16 cellular contexts compared by ENCODE assay signal in the genomic region with DNA sequence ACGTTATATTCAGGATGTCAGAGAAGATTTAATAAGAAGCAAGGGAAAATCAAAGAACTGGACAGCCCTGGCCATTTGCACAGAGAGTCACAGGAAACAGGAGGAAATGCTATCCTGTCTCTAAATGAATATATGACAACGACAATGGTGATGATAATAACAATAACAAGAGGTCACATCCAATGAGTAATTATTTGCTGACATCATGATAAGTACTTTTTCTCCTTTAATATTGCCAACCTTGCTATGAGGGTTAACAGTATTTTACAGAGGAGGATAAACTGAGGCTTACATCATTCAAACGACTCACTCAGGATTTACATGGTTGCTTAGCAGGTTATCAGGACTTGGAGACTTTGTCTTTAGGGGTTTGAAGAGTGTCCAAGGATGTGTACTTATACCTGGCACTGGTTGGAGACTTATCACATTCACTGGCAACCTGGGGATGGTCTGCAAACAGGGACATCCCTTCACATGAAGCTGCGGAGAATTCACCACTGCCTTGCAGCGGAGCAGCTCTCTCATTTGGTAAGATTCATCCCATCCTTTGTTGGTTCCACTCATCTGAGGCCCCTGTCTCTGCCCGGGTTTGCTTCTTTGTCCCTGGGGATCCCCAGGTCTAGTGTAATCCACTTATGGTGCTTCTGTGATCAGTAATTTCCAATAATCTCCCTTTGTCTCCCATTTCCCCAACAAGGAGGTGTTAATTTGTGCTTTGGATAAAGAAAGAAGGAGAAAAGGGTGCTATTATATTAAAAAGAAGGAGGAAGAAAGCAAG.
A peak's percentile ranks its signal among the peaks of the same experiment; 100 is the strongest.
DNase-seq lines count a peak whose midpoint lies in the region; FAIRE-seq and TF ChIP-seq lines count a peak whose summit lies in the region.
"Had no signal": no experiment of that assay in that cellular context is flagged by ENCODE, and none has a peak within 500 bp of the region (broad histone marks: within the 10 kb centered on the region; RNA-seq: fewer than 3 reads in every experiment).

No MANE protein-coding gene starts in this region.

- H3K9me3 ChIP-seq in smooth muscle cell (replicated peaks; ENCODE audit: low read depth) (no peaks in the 10 kb centered on the region), small intestine (ENCODE audit: control insufficient read depth, low read depth) (no peaks in the 10 kb centered on the region)
- H3K9me3 ChIP-seq: BLaER1 treated with 17β-estradiol and CSF1 and Interleukin-3, amounts not matched to agents 10 nM and 100 nM had no signal

- no peak overlapping the region for H3K9ac ChIP-seq in smooth muscle cell (ENCODE audit: low read depth)
- H3K9ac ChIP-seq: BLaER1 treated with 17β-estradiol and CSF1 and Interleukin-3, amounts not matched to agents 10 nM and 100 nM had no signal

- no peak for TF ChIP-seq CTCF in dorsolateral prefrontal cortex (IDR thresholded peaks at IDR 0.05 in 54 of 56, conservative IDR thresholded peaks at IDR 0.05 in 2 of 56; ENCODE audit: low read depth in 1 of 56, partially characterized antibody in 56 of 56)
- no peak for TF ChIP-seq CTCF in smooth muscle cell (IDR thresholded peaks at IDR 0.05; ENCODE audit: borderline replicate concordance, insufficient read depth, poor library complexity, severe bottlenecking)

- WGBS in smooth muscle cell (ENCODE audit: low lambda C conversion rate) = 82% methylated on average over 6 of the region's 6 CpGs
- 48 to 61% (median 52%) methylated on average over 6 of the region's 6 CpGs for WGBS in small intestine, 3 donors

- H3K4me2 ChIP-seq in smooth muscle cell = no peak overlapping the region
- H3K4me2 ChIP-seq: BLaER1 treated with 17β-estradiol and CSF1 and Interleukin-3, amounts not matched to agents 10 nM and 100 nM had no signal

- no peaks in the 10 kb centered on the region for H4K20me1 ChIP-seq in smooth muscle cell (ENCODE audit: low read depth)
- H4K20me1 ChIP-seq: BLaER1 treated with 17β-estradiol and CSF1 and Interleukin-3, amounts not matched to agents 10 nM and 100 nM had no signal

- DNase-seq in NCI-H1436 (lab: John Stamatoyannopoulos, UW) = peak; percentile 14
- no peak for DNase-seq in NCI-H1436 treated with DMSO at 0.1 percent for 48 hours (lab: John Stamatoyannopoulos, UW)
- DNase-seq in COR-L47 (lab: John Stamatoyannopoulos, UW) = peak; percentile 18
- DNase-seq in NCI-H524 (lab: John Stamatoyannopoulos, UW) = peak; percentile 13 to 75
- DNase-seq in dorsolateral prefrontal cortex = no peak
- DNase-seq in smooth muscle cell (lab: John Stamatoyannopoulos, UW; ENCODE audit: unreplicated experiment) = no peak
- DNase-seq in small intestine = no peak
- no peak for DNase-seq in HK-2 (ENCODE audit: unreplicated experiment)
- DNase-seq: CD8-positive, alpha-beta memory T cell; HCEC 1CT; OCI-M1; SIG-M5 had no signal

- no peaks in the 10 kb centered on the region for H3K79me2 ChIP-seq in smooth muscle cell (ENCODE audit: low read depth)

- H3K27ac ChIP-seq in dorsolateral prefrontal cortex = peak overlapping the region in 1 of 59 donors; percentile 65
- no peak overlapping the region for H3K27ac ChIP-seq in smooth muscle cell (ENCODE audit: low read depth)
- no peak overlapping the region for H3K27ac ChIP-seq in small intestine (ENCODE audit: low read depth in 1 of 2, low read length in 1 of 2)
- H3K27ac ChIP-seq: BLaER1 treated with 17β-estradiol and CSF1 and Interleukin-3, amounts not matched to agents 10 nM and 100 nM; HL-60 had no signal

- intact Hi-C loops in dorsolateral prefrontal cortex (cut with DNase I) = loop anchor here in 1 of 2 donors (5.0 kb wide), 1 partner anchor 42 kb away; no protein-coding TSS in a partner anchor

- FAIRE-seq in small intestine (lab: Jason Lieb, UNC) = no peak
- FAIRE-seq: A204.1, HTR-8/SVneo had no signal

- no peaks in the 10 kb centered on the region for H3K4me1 ChIP-seq in smooth muscle cell (ENCODE audit: low read depth)
- H3K4me1 ChIP-seq in small intestine (ENCODE audit: control insufficient read depth in 2 of 2, insufficient read depth in 1 of 2, low read depth in 1 of 2, low read length in 1 of 2) = no peaks in the 10 kb centered on the region
- H3K4me1 ChIP-seq: BLaER1 treated with 17β-estradiol and CSF1 and Interleukin-3, amounts not matched to agents 10 nM and 100 nM had no signal

- no peak overlapping the region for H2AFZ ChIP-seq in smooth muscle cell (ENCODE audit: low read depth)

- H3K27me3 ChIP-seq in dorsolateral prefrontal cortex (peaks cover 0 to 11% (median 0%) of the 10 kb centered on the region in 45 donors), smooth muscle cell (ENCODE audit: low read depth) (no peaks in the 10 kb centered on the region), small intestine (ENCODE audit: control insufficient read depth in 2 of 2, insufficient read depth in 2 of 2, low read length in 2 of 2) (no peaks in the 10 kb centered on the region)
- H3K27me3 ChIP-seq: BLaER1 treated with 17β-estradiol and CSF1 and Interleukin-3, amounts not matched to agents 10 nM and 100 nM had no signal

- peak overlapping the region in 31 of 59 donors; percentile 3 to 54 (median 30) for H3K4me3 ChIP-seq in dorsolateral prefrontal cortex
- H3K4me3 ChIP-seq in smooth muscle cell = no peak overlapping the region
- no peak overlapping the region for H3K4me3 ChIP-seq in small intestine (ENCODE audit: low read depth in 1 of 2, low read length in 2 of 2)
- H3K4me3 ChIP-seq: BLaER1 treated with 17β-estradiol and CSF1 and Interleukin-3, amounts not matched to agents 10 nM and 100 nM had no signal

- no peaks in the 10 kb centered on the region for H3F3A ChIP-seq in smooth muscle cell (ENCODE audit: low read depth)

- no peaks in the 10 kb centered on the region for H3K36me3 ChIP-seq in smooth muscle cell (ENCODE audit: low read depth)
- no peaks in the 10 kb centered on the region for H3K36me3 ChIP-seq in small intestine (ENCODE audit: control insufficient read depth in 2 of 2, insufficient read depth in 2 of 2, low read length in 2 of 2)
- H3K36me3 ChIP-seq: BLaER1 treated with 17β-estradiol and CSF1 and Interleukin-3, amounts not matched to agents 10 nM and 100 nM had no signal

Comparison
In these comparisons a context has a peak if more than half of its experiments do, and no peak if none do; other contexts are left out.
1. DNase-seq: peak in NCI-H1436 (single experiment), COR-L47 (single experiment) and NCI-H524 (2 of 2); none in NCI-H1436 treated with DMSO at 0.1 percent for 48 hours (single experiment), dorsolateral prefrontal cortex (0 of 10), smooth muscle cell (single experiment), small intestine (single experiment) and HK-2 (single experiment).
2. H3K4me3 ChIP-seq: peak in dorsolateral prefrontal cortex (31 of 59); none in smooth muscle cell (single experiment) and small intestine (0 of 2).